1 cellular context compared by ENCODE assay signal in the genomic region with DNA sequence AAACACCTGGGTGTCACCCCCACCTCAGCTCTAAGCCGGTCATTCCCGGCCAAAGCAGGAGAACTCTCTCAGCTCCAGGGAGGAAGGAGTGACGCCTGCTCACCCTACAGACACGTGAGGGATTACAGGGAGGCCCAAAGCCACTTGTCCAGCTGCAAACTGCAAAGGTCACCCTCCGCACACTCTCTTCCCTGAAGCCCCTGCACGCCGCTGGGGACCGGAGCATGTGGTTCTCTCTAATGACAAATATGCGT.
TF ChIP-seq lines count a peak whose summit lies in the region.

No MANE protein-coding gene starts in this region.

TF ChIP-seq in WTC11, 78 proteins besides CTCF, POLR2A, EP300 and RAD21 (continued from another document):
- TF ChIP-seq, protein P1, sequence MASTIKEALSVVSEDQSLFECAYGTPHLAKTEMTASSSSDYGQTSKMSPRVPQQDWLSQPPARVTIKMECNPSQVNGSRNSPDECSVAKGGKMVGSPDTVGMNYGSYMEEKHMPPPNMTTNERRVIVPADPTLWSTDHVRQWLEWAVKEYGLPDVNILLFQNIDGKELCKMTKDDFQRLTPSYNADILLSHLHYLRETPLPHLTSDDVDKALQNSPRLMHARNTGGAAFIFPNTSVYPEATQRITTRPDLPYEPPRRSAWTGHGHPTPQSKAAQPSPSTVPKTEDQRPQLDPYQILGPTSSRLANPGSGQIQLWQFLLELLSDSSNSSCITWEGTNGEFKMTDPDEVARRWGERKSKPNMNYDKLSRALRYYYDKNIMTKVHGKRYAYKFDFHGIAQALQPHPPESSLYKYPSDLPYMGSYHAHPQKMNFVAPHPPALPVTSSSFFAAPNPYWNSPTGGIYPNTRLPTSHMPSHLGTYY (CRISPR knock-in tag; IDR thresholded peaks at IDR 0.05), result no peak
- TF ChIP-seq ZNF263 (CRISPR knock-in tag; IDR thresholded peaks at IDR 0.05; ENCODE audit: low read depth), result no peak
- TF ChIP-seq RELA (CRISPR knock-in tag; IDR thresholded peaks at IDR 0.05; ENCODE audit: borderline replicate concordance), result no peak
- TF ChIP-seq, protein P2, sequence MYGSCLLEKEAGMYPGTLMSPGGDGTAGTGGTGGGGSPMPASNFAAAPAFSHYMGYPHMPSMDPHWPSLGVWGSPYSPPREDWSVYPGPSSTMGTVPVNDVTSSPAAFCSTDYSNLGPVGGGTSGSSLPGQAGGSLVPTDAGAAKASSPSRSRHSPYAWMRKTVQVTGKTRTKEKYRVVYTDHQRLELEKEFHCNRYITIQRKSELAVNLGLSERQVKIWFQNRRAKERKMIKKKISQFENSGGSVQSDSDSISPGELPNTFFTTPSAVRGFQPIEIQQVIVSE (CRISPR knock-in tag; IDR thresholded peaks at IDR 0.05; ENCODE audit: borderline replicate concordance), result no peak
- TF ChIP-seq ETV6 (CRISPR knock-in tag; IDR thresholded peaks at IDR 0.05), result no peak
TF ChIP-seq in WTC11: peak in this region for 0.
